Comparison of ENCODE assay signal across 17 cellular contexts in the genomic region with DNA sequence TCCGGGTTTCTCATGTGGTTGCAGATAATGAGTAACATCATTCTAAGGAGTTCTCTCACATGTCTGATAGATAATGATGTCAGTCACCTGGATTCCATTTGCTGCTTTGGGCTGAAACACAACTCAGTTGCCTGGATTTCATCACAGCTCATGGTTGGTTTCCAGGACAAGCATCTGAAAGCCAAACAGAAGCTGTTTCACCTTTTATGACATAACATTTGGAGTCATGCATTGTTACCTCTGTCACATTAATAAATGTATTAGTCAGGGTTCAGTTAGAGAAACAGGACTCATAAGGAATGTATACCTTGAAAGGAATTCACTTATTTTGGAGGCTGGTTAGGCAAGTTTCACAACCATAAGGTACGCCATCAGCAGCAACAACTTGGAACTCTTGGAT.
DNase-seq lines count a peak whose midpoint lies in the region; ATAC-seq, FAIRE-seq and TF ChIP-seq lines count a peak whose summit lies in the region.
"Had no signal": no experiment of that assay in that cellular context is flagged by ENCODE, and none has a peak within 500 bp of the region (broad histone marks: within the 10 kb centered on the region; RNA-seq: fewer than 3 reads in every experiment).

No MANE protein-coding gene starts in this region.

- H3K27ac ChIP-seq in breast epithelium, result no peak overlapping the region

- no peaks in the 10 kb centered on the region for H3K4me1 Mint-ChIP-seq in MCF 10A (ENCODE audit: insufficient read depth, unreplicated experiment)
- no peaks in the 10 kb centered on the region for H3K4me1 Mint-ChIP-seq in stimulated activated naive CD8-positive, alpha-beta T cell treated with anti-CD3 and anti-CD28 coated beads, Interleukin-15, amount 100 ng/mL, for 72 hours
- H3K4me1 Mint-ChIP-seq: B cell had no signal

- no TSS peak for BruUV-seq in MCF 10A (replicated peaks; lab: Mats Ljungman, UMichigan)

- no peak for TF ChIP-seq POLR2A in breast epithelium (IDR thresholded peaks at IDR 0.05)

- no peaks in the 10 kb centered on the region for H3K4me1 ChIP-seq in breast epithelium

- no peak for TF ChIP-seq CTCF in MCF 10A (IDR thresholded peaks at IDR 0.05; ENCODE audit: unreplicated experiment)
- TF ChIP-seq CTCF in breast epithelium (IDR thresholded peaks at IDR 0.05), result no peak
- no peak for TF ChIP-seq CTCF in bronchial epithelial cell (IDR thresholded peaks at IDR 0.05; ENCODE audit: insufficient read depth, low read length, severe bottlenecking)

- H3K36me3 ChIP-seq in breast epithelium, result no peaks in the 10 kb centered on the region
- no peaks in the 10 kb centered on the region for H3K36me3 ChIP-seq in bronchial epithelial cell (ENCODE audit: control insufficient read depth, insufficient read depth, low read length)

- H3K27ac Mint-ChIP-seq in MCF 10A (ENCODE audit: low read depth, unreplicated experiment), result no peak overlapping the region
- H3K27ac Mint-ChIP-seq in stimulated activated naive CD8-positive, alpha-beta T cell treated with anti-CD3 and anti-CD28 coated beads, Interleukin-15, amount 100 ng/mL, for 72 hours, result no peak overlapping the region
- H3K27ac Mint-ChIP-seq: B cell, H9 had no signal

- H3K9me3 ChIP-seq in breast epithelium, result no peaks in the 10 kb centered on the region
- H3K9me3 ChIP-seq: SK-N-SH had no signal

- H3K4me3 Mint-ChIP-seq in MCF 10A (ENCODE audit: unreplicated experiment), result no peak overlapping the region
- H3K4me3 Mint-ChIP-seq in stimulated activated naive CD8-positive, alpha-beta T cell treated with anti-CD3 and anti-CD28 coated beads, Interleukin-15, amount 100 ng/mL, for 72 hours, result no peak overlapping the region
- H3K4me3 Mint-ChIP-seq: B cell, H9 had no signal

- no peak overlapping the region for H3K4me3 ChIP-seq in breast epithelium
- H3K4me3 ChIP-seq in bronchial epithelial cell (ENCODE audit: low read depth, low read length), result no peak overlapping the region

- ATAC-seq in HG03175 (IDR thresholded peaks at IDR 0.05; ENCODE audit: unreplicated experiment), result no peak
- no peak for ATAC-seq in stimulated activated naive CD8-positive, alpha-beta T cell treated with anti-CD3 and anti-CD28 coated beads, Interleukin-15, amount 100 ng/mL, for 72 hours
- ATAC-seq: Panc1 had no signal

- intact Hi-C loops in MCF 10A (cut with micrococcal nuclease) (no loop called here), breast epithelium (cut with DNase I; ENCODE audit: low total_unique reads) (no loop called here)

- no peaks in the 10 kb centered on the region for H3K27me3 Mint-ChIP-seq in MCF 10A (ENCODE audit: insufficient read depth, unreplicated experiment)
- no peaks in the 10 kb centered on the region for H3K27me3 Mint-ChIP-seq in stimulated activated naive CD8-positive, alpha-beta T cell treated with anti-CD3 and anti-CD28 coated beads, Interleukin-15, amount 100 ng/mL, for 72 hours
- H3K27me3 Mint-ChIP-seq: B cell had no signal

- no peaks in the 10 kb centered on the region for H3K36me3 Mint-ChIP-seq in MCF 10A (ENCODE audit: insufficient read depth, unreplicated experiment)

- H3K27me3 ChIP-seq in breast epithelium (no peaks in the 10 kb centered on the region), bronchial epithelial cell (ENCODE audit: control insufficient read depth, insufficient read depth, low read length) (no peaks in the 10 kb centered on the region)

- CTCF ChIA-PET in MCF 10A (lab: Yijun Ruan, JAX), result interaction anchor here (0.6 kb wide), 1 partner anchor 185 kb away, joined by 5 read pairs; no protein-coding TSS in a partner anchor

- no peak for FAIRE-seq in bronchial epithelial cell (lab: Jason Lieb, UNC)

- no peaks in the 10 kb centered on the region for H3K9me3 Mint-ChIP-seq in MCF 10A (ENCODE audit: unreplicated experiment)
- no peaks in the 10 kb centered on the region for H3K9me3 Mint-ChIP-seq in stimulated activated naive CD8-positive, alpha-beta T cell treated with anti-CD3 and anti-CD28 coated beads, Interleukin-15, amount 100 ng/mL, for 72 hours
- H3K9me3 Mint-ChIP-seq: H9 had no signal

- POLR2A ChIA-PET in MCF 10A (lab: Yijun Ruan, JAX), result interaction anchor here (0.6 kb wide), 1 partner anchor 9 kb away, joined by 3 read pairs; no protein-coding TSS in a partner anchor

- DNase-seq in MCF 10A (ENCODE audit: unreplicated experiment), result peak; percentile 19
- no peak for DNase-seq in breast epithelium (ENCODE audit: low spot score in 2 of 2)
- DNase-seq in bronchial epithelial cell (ENCODE audit: low read depth), result peak; percentile 76
- peak; percentile 9 for DNase-seq in left kidney (ENCODE audit: low read depth, low spot score)
- DNase-seq in DMS 273 (lab: John Stamatoyannopoulos, UW; ENCODE audit: unreplicated experiment), result no peak
- DNase-seq in stimulated activated naive CD8-positive, alpha-beta T cell treated with anti-CD3 and anti-CD28 coated beads, Interleukin-15, amount 100 ng/mL, for 72 hours, result no peak
- DNase-seq: DMS 273 treated with DMSO at 0.1 percent for 48 hours, GDM1, H9, NCI-H1105 treated with DMSO at 0.1 percent for 48 hours, NCI-H1694, NCI-H2081 treated with DMSO at 0.1 percent for 48 hours, NCI-H2227 treated with DMSO at 0.1 percent for 48 hours, SK-N-SH had no signal

Comparison
In these comparisons a context has a peak if more than half of its experiments do, and no peak if none do; other contexts are left out.
1. DNase-seq: peak in MCF 10A (single experiment), bronchial epithelial cell (single experiment) and left kidney (single experiment); none in breast epithelium (0 of 2), DMS 273 (single experiment) and stimulated activated naive CD8-positive, alpha-beta T cell treated with anti-CD3 and anti-CD28 coated beads, Interleukin-15, amount 100 ng/mL, for 72 hours (0 of 2).